14 cellular contexts compared by ENCODE assay signal in genomic region chr10:60908896-60909295, GRCh38.
"Had no signal": no experiment of that assay in that cellular context is flagged by ENCODE, and none has a peak within 500 bp of the region (broad histone marks: within the 10 kb centered on the region; RNA-seq: fewer than 3 reads in every experiment).

No MANE protein-coding gene starts in this region.

- H3K4me3 ChIP-seq: ovary, SJCRH30, smooth muscle cell had no signal

- ATAC-seq: activated CD4-positive, CD25-positive, alpha-beta regulatory T cell treated with anti-CD3 and anti-CD28 coated beads, Interleukin-2, amount 50 U/mL, for 24 hours; stimulated activated effector memory CD8-positive, alpha-beta T cell treated with anti-CD3 and anti-CD28 coated beads, Interleukin-12 subunit alpha, Interleukin-12 subunit beta, amount 100 ng/mL, for 72 hours had no signal

- H3K9me3 ChIP-seq: ovary, SJCRH30 had no signal

- H3K36me3 ChIP-seq: ovary had no signal

- H3K4me1 ChIP-seq: SJCRH30 had no signal

- FAIRE-seq: endothelial cell of umbilical vein, frontal cortex had no signal

- DNase-seq: activated CD4-positive, alpha-beta T cell treated with anti-CD3 and anti-CD28 coated beads, Interleukin-2, amount 50 U/mL, for 4 hours; activated T-cell treated with anti-CD3 and anti-CD28 coated beads, Interleukin-2, amount 50 U/mL, for 1 hour; hypothalamus; mammary epithelial cell; ovary; retina; SJCRH30; SW 1271; trophoblast cell had no signal

- H3K27ac ChIP-seq: ovary, SJCRH30 had no signal

- H3K27me3 ChIP-seq: ovary, SJCRH30 had no signal
